ENCODE assay signal across 1 cellular context in genomic region chr7:6008668-6009611, GRCh38.
TF ChIP-seq lines count a peak whose summit lies in the region.

AIMP2 (plus strand) TSS chr7:6009272; CDS start chr7:6009364, 92 bp downstream.
PMS2 (minus strand) TSS chr7:6009049; CDS start chr7:6009019, 30 bp downstream.

TF ChIP-seq in K562, 482 proteins besides CTCF, POLR2A, EP300 and RAD21 (continued from another document):
- TF ChIP-seq ZFP30 (CRISPR knock-in tag; IDR thresholded peaks at IDR 0.05; ENCODE audit: borderline replicate concordance): no peak
- peak; percentile 96 for TF ChIP-seq ZFX (CRISPR knock-in tag; IDR thresholded peaks at IDR 0.05)
- peak; percentile 37 to 66; a peak in 1 of 4 replicates for TF ChIP-seq MLLT1 (IDR thresholded peaks at IDR 0.05)
- peak; percentile 97 for TF ChIP-seq RBFOX2 (IDR thresholded peaks at IDR 0.05; ENCODE audit: low read depth, low read length)
- peak; percentile 82 for TF ChIP-seq KLF16 (IDR thresholded peaks at IDR 0.05)
- TF ChIP-seq POLR2H (tag; IDR thresholded peaks at IDR 0.05; ENCODE audit: low read depth): peak; percentile 90
- peak; percentile 82; the same call in 1 of the 2 replicates for TF ChIP-seq THAP12 (CRISPR knock-in tag; IDR thresholded peaks at IDR 0.05)
- peak; percentile 60; the same call in 1 of the 2 replicates for TF ChIP-seq ZBTB12 (CRISPR knock-in tag; IDR thresholded peaks at IDR 0.05)
